15 cellular contexts compared by ENCODE assay signal in genomic region chr2:144801325-144801724, GRCh38.
"Had no signal": no experiment of that assay in that cellular context is flagged by ENCODE, and none has a peak within 500 bp of the region (broad histone marks: within the 10 kb centered on the region; RNA-seq: fewer than 3 reads in every experiment).

No MANE protein-coding gene starts in this region.

- ATAC-seq: gastroesophageal sphincter; heart right ventricle; stimulated activated naive B cell treated with anti-CD40 and anti-IgM and Interleukin-4, amounts not matched to agents 10 μg/mL and 1 μg/mL and 100 μg/mL, for 72 hours; T-helper 17 cell had no signal

- H3K27ac ChIP-seq: gastroesophageal sphincter, heart right ventricle, tibial artery had no signal

- H3K4me1 ChIP-seq: gastroesophageal sphincter, tibial artery had no signal

- H3K36me3 ChIP-seq: gastroesophageal sphincter, heart right ventricle, tibial artery had no signal

- H3K27me3 ChIP-seq: gastroesophageal sphincter, heart right ventricle, tibial artery had no signal

- H3K4me3 ChIP-seq: gastroesophageal sphincter, heart right ventricle, lung, tibial artery had no signal

- H3K9me3 ChIP-seq: gastroesophageal sphincter, heart right ventricle, tibial artery had no signal

- DNase-seq: activated CD4-positive, alpha-beta memory T cell treated with anti-CD3 and anti-CD28 coated beads, Interleukin-2, amount 10 ng/mL, durations not matched to agents 7 days and 5 days; activated CD4-positive, alpha-beta T cell treated with anti-CD3 and anti-CD28 coated beads for 4 hours; activated effector memory CD4-positive, alpha-beta T cell treated with Interleukin-2 at 50 U/mL for 16 hours; activated T-cell treated with anti-CD3 and anti-CD28 coated beads, Interleukin-2, amount 50 U/mL, for 24 hours; central memory CD4-positive, alpha-beta T cell; cortex of kidney; effector CD8-positive, alpha-beta T cell; heart right ventricle; naive B cell; stimulated activated CD4-positive, alpha-beta T cell treated with anti-CD3 and anti-CD28 coated beads, Interleukin-4, amount 100 ng/mL, for 1 hour; stimulated activated naive B cell treated with anti-CD40 and anti-IgM and Interleukin-4, amounts not matched to agents 10 μg/mL and 1 μg/mL and 100 μg/mL, for 72 hours; T-helper 17 cell; tibial artery had no signal
